ENCODE assay signal across 8 cellular contexts in genomic region chr17:27456681-27457404, GRCh38. TPM values are rescaled to one million over a fixed set of nuclear protein-coding genes. Genes with fewer than 3 reads are reported as not detected.
DNase-seq lines count a peak whose midpoint lies in the region; ATAC-seq and TF ChIP-seq lines count a peak whose summit lies in the region.

No MANE protein-coding gene starts in this region.

- H3K36me3 Mint-ChIP-seq in HFFc6 (ENCODE audit: low read depth) = no peaks in the 10 kb centered on the region
- H3K36me3 Mint-ChIP-seq in activated naive CD8-positive, alpha-beta T cell treated with anti-CD3 and anti-CD28 coated beads, Interleukin-2, amount 10 ng/mL, durations not matched to agents 7 days and 5 days = peaks cover 4% of the 10 kb centered on the region
- H3K36me3 Mint-ChIP-seq in stimulated activated naive B cell treated with anti-CD40 and anti-IgM and Interleukin-4, amounts not matched to agents 10 μg/mL and 1 μg/mL and 100 μg/mL, for 72 hours = peaks cover 0 to 6% of the 10 kb centered on the region in 2 donors

- H3K9me3 ChIP-seq in BE2C (no peaks in the 10 kb centered on the region), iPS-20b (ENCODE audit: insufficient read depth, low read depth, low read length) (no peaks in the 10 kb centered on the region)

- POLR2A ChIA-PET in activated naive CD8-positive, alpha-beta T cell treated with anti-CD3 and anti-CD28 coated beads, Interleukin-2, amount 10 ng/mL, durations not matched to agents 7 days and 5 days (lab: Charles Lee) = interaction anchor here (0.9 to 5.0 kb wide), 9 partner anchors 9 to 162 kb away, joined by 3 to 47 read pairs (median 8); no protein-coding TSS in a partner anchor

- H3K27ac Mint-ChIP-seq in HFFc6 = peak overlapping the region; percentile 52; the same call in 1 of the 2 replicates
- peak overlapping the region; percentile 85 for H3K27ac Mint-ChIP-seq in activated naive CD8-positive, alpha-beta T cell treated with anti-CD3 and anti-CD28 coated beads, Interleukin-2, amount 10 ng/mL, durations not matched to agents 7 days and 5 days
- peak overlapping the region; percentile 74 for H3K27ac Mint-ChIP-seq in stimulated activated naive B cell treated with anti-CD40 and anti-IgM and Interleukin-4, amounts not matched to agents 10 μg/mL and 1 μg/mL and 100 μg/mL, for 72 hours

- TF ChIP-seq CTCF in BE2C (IDR thresholded peaks at IDR 0.05; ENCODE audit: low read depth, low read length) = no peak
- TF ChIP-seq CTCF in HFFc6 (IDR thresholded peaks at IDR 0.05) = no peak

- H3K36me3 ChIP-seq in BE2C (no peaks in the 10 kb centered on the region), iPS-20b (ENCODE audit: insufficient read depth, low read depth, low read length) (no peaks in the 10 kb centered on the region)

- no peak overlapping the region for H3K27ac ChIP-seq in iPS-20b (ENCODE audit: low read length)

- H3K4me3 Mint-ChIP-seq in HFFc6 = peak overlapping the region; percentile 87
- H3K4me3 Mint-ChIP-seq in activated naive CD8-positive, alpha-beta T cell treated with anti-CD3 and anti-CD28 coated beads, Interleukin-2, amount 10 ng/mL, durations not matched to agents 7 days and 5 days = peak overlapping the region; percentile 95
- H3K4me3 Mint-ChIP-seq in stimulated activated naive B cell treated with anti-CD40 and anti-IgM and Interleukin-4, amounts not matched to agents 10 μg/mL and 1 μg/mL and 100 μg/mL, for 72 hours = peak overlapping the region; percentile 85 to 90

- H3K9me3 Mint-ChIP-seq in HFFc6 = no peaks in the 10 kb centered on the region
- H3K9me3 Mint-ChIP-seq in activated naive CD8-positive, alpha-beta T cell treated with anti-CD3 and anti-CD28 coated beads, Interleukin-2, amount 10 ng/mL, durations not matched to agents 7 days and 5 days = no peaks in the 10 kb centered on the region
- H3K9me3 Mint-ChIP-seq in stimulated activated naive B cell treated with anti-CD40 and anti-IgM and Interleukin-4, amounts not matched to agents 10 μg/mL and 1 μg/mL and 100 μg/mL, for 72 hours = no peaks in the 10 kb centered on the region

- no peaks in the 10 kb centered on the region for H3K27me3 ChIP-seq in BE2C
- peaks cover 29% of the 10 kb centered on the region for H3K27me3 ChIP-seq in iPS-20b (ENCODE audit: insufficient read depth, low read length)

- peaks cover 17% of the 10 kb centered on the region for H3K4me1 Mint-ChIP-seq in HFFc6 (ENCODE audit: low read depth)
- H3K4me1 Mint-ChIP-seq in activated naive CD8-positive, alpha-beta T cell treated with anti-CD3 and anti-CD28 coated beads, Interleukin-2, amount 10 ng/mL, durations not matched to agents 7 days and 5 days = peaks cover 41% of the 10 kb centered on the region
- H3K4me1 Mint-ChIP-seq in stimulated activated naive B cell treated with anti-CD40 and anti-IgM and Interleukin-4, amounts not matched to agents 10 μg/mL and 1 μg/mL and 100 μg/mL, for 72 hours = peaks cover 22 to 31% of the 10 kb centered on the region in 2 donors

- no peak for ATAC-seq in activated naive CD8-positive, alpha-beta T cell treated with anti-CD3 and anti-CD28 coated beads, Interleukin-2, amount 10 ng/mL, durations not matched to agents 7 days and 5 days (ENCODE audit: low read depth)
- peak in 1 of 2 donors; percentile 28 for ATAC-seq in stimulated activated naive B cell treated with anti-CD40 and anti-IgM and Interleukin-4, amounts not matched to agents 10 μg/mL and 1 μg/mL and 100 μg/mL, for 72 hours (replicated peaks)
- no peak for ATAC-seq in HG03196 (IDR thresholded peaks at IDR 0.05; ENCODE audit: unreplicated experiment)

- DNase-seq in BE2C (peak; percentile 39), HFFc6 (no peak), SIG-M5 treated with dmso at 0.1 percent for 504 hours (lab: John Stamatoyannopoulos, UW; ENCODE audit: unreplicated experiment) (no peak), MV-4-11 (lab: John Stamatoyannopoulos, UW) (no peak)
- DNase-seq in activated naive CD8-positive, alpha-beta T cell treated with anti-CD3 and anti-CD28 coated beads, Interleukin-2, amount 10 ng/mL, durations not matched to agents 7 days and 5 days = no peak
- DNase-seq in stimulated activated naive B cell treated with anti-CD40 and anti-IgM and Interleukin-4, amounts not matched to agents 10 μg/mL and 1 μg/mL and 100 μg/mL, for 72 hours = no peak

- peaks cover 9% of the 10 kb centered on the region for H3K27me3 Mint-ChIP-seq in HFFc6 (ENCODE audit: insufficient read depth)
- no peaks in the 10 kb centered on the region for H3K27me3 Mint-ChIP-seq in activated naive CD8-positive, alpha-beta T cell treated with anti-CD3 and anti-CD28 coated beads, Interleukin-2, amount 10 ng/mL, durations not matched to agents 7 days and 5 days
- H3K27me3 Mint-ChIP-seq in stimulated activated naive B cell treated with anti-CD40 and anti-IgM and Interleukin-4, amounts not matched to agents 10 μg/mL and 1 μg/mL and 100 μg/mL, for 72 hours = no peaks in the 10 kb centered on the region

- H3K4me1 ChIP-seq in BE2C (no peaks in the 10 kb centered on the region), iPS-20b (ENCODE audit: insufficient read depth, low read length) (peaks cover 29% of the 10 kb centered on the region)

- peak overlapping the region; percentile 62 for H3K4me3 ChIP-seq in BE2C (ENCODE audit: low read depth, low read length)
- peak overlapping the region; percentile 79 for H3K4me3 ChIP-seq in iPS-20b (ENCODE audit: low read length)

- peak overlapping the region; percentile 52; the same call in 1 of the 2 replicates for H3K9ac ChIP-seq in iPS-20b (ENCODE audit: low read depth, low read length)

RNA-seq across cellular contexts. Expression of gene KSR1, which starts 0.6 kb away (rescaled TPM):
- polyA plus RNA-seq in BE2C (2012; ENCODE audit: insufficient read depth, insufficient read length, low read depth) = 21.3 TPM
- 1 to 10 TPM; 1.9 to 4.9 (median 3.6) TPM for total RNA-seq in HFFc6 (2021; fragmentation: NEBNext Ultra II Directional; extraction: Animal tissue kit (Norgen Biotek cat#: 25700))
- total RNA-seq in activated naive CD8-positive, alpha-beta T cell treated with anti-CD3 and anti-CD28 coated beads, Interleukin-2, amount 10 ng/mL, durations not matched to agents 7 days and 5 days = 10 to 100 TPM; 57.0 to 60.2 TPM

Comparison
In these comparisons a context has a peak if more than half of its experiments do, and no peak if none do; other contexts are left out.
1. RNA of gene KSR1, which starts 0.6 kb away (total RNA-seq): 57.0 to 60.2 TPM in activated naive CD8-positive, alpha-beta T cell treated with anti-CD3 and anti-CD28 coated beads, Interleukin-2, amount 10 ng/mL, durations not matched to agents 7 days and 5 days; 1.9 to 4.9 TPM in HFFc6; every median in the first group is over 4 times any median in the second.
2. Peak in every context shown above with its lines, with median percentiles within 50 percentile points of each other: H3K27ac Mint-ChIP-seq and H3K4me3 Mint-ChIP-seq.